Comparison of ENCODE assay signal across 1 cellular context in genomic region chr7:23531794-23532489, GRCh38.
A peak's percentile ranks its signal among the peaks of the same experiment; 100 is the strongest.
TF ChIP-seq lines count a peak whose summit lies in the region.

TSS of gene TRA2A (minus strand) at chr7:23531981. CDS start at chr7:23531824, 157 bp downstream.

TF ChIP-seq in GM23338, 12 proteins besides CTCF, POLR2A, EP300 and RAD21 (continued from another document):
- TF ChIP-seq ETS1 (IDR thresholded peaks at IDR 0.05) = peak; percentile 62; the same call in 1 of the 2 replicates
